20 cellular contexts compared by ENCODE assay signal in the genomic region with DNA sequence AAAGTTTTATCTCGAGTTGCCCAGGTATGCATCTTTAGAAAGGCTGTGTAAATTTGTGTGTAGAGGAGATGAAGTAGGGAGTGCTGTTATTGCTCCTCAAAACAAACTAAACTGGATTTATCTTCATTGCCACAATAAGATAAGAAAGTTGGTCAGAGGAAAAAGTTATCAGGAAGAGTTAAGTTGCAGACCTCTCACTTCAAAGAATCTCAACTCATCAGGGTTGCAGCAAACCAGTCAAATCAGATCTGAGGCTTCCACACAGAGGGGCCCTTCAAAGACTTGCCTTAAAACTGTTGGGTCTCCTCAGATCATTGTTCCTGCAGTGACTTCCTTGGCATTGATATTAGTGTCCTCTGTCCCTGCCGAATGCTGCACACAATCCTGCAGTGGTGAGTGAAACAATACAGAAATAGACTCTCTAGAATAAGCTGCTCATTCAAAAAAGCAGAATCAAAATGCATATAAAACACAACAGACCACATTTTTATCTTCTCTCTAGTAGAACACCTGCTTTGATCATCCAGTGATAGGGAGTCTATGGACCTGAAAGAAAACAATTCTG.
"Had no signal": no experiment of that assay in that cellular context is flagged by ENCODE, and none has a peak within 500 bp of the region (broad histone marks: within the 10 kb centered on the region; RNA-seq: fewer than 3 reads in every experiment).

No MANE protein-coding gene starts in this region.

- H3K27ac ChIP-seq: gastroesophageal sphincter, heart left ventricle, pancreas, upper lobe of right lung, VCaP had no signal

- H3K36me3 ChIP-seq: gastroesophageal sphincter, heart left ventricle, pancreas, upper lobe of right lung had no signal

- H3K36me3 Mint-ChIP-seq: stimulated activated effector memory CD8-positive, alpha-beta T cell treated with anti-CD3 and anti-CD28 coated beads, Interleukin-12 subunit alpha, Interleukin-12 subunit beta, amount 100 ng/mL, for 72 hours had no signal

- H3K4me3 Mint-ChIP-seq: activated naive CD8-positive, alpha-beta T cell treated with anti-CD3 and anti-CD28 coated beads for 36 hours; activated T-helper 1 cell treated with anti-CD3 and anti-CD28 coated beads, Interleukin-12 subunit alpha, Interleukin-12 subunit beta, Interleukin-2, Interleukin-4 antibody, amounts not matched to agents 30 ng/mL and 10 ng/mL and 1 ng/mL, durations not matched to agents 14 hours and 24 hours and 36 hours; stimulated activated effector memory CD8-positive, alpha-beta T cell treated with anti-CD3 and anti-CD28 coated beads, Interleukin-12 subunit alpha, Interleukin-12 subunit beta, amount 100 ng/mL, for 72 hours had no signal

- H3K4me1 ChIP-seq: gastroesophageal sphincter, pancreas, upper lobe of right lung had no signal

- H3K4me3 ChIP-seq: gastroesophageal sphincter, heart left ventricle, pancreas, upper lobe of right lung had no signal

- DNase-seq: activated CD4-positive, alpha-beta T cell treated with anti-CD3 and anti-CD28 coated beads for 1 hour; activated CD4-positive, alpha-beta T cell treated with anti-CD3 and anti-CD28 coated beads, Interleukin-2, amount 50 U/mL, for 4 hours; activated gamma-delta T cell treated with Interleukin-2 at 50 U/mL for 16 hours; activated naive CD8-positive, alpha-beta T cell treated with anti-CD3 and anti-CD28 coated beads for 36 hours; activated T-cell treated with anti-CD3 and anti-CD28 coated beads for 4 hours; aorta; cerebellar nuclear complex; effector CD4-positive, alpha-beta T cell; heart left ventricle; kidney; pancreas; stimulated activated CD4-positive, alpha-beta T cell treated with anti-CD3 and anti-CD28 coated beads, Interleukin-4, amount 100 ng/mL, for 24 hours; T-helper 9 cell; upper lobe of right lung had no signal

- H3K27me3 ChIP-seq: gastroesophageal sphincter, heart left ventricle, pancreas, upper lobe of right lung had no signal

- H3K27ac Mint-ChIP-seq: activated naive CD8-positive, alpha-beta T cell treated with anti-CD3 and anti-CD28 coated beads for 36 hours; activated T-helper 1 cell treated with anti-CD3 and anti-CD28 coated beads, Interleukin-12 subunit alpha, Interleukin-12 subunit beta, Interleukin-2, Interleukin-4 antibody, amounts not matched to agents 30 ng/mL and 10 ng/mL and 1 ng/mL, durations not matched to agents 14 hours and 24 hours and 36 hours; stimulated activated effector memory CD8-positive, alpha-beta T cell treated with anti-CD3 and anti-CD28 coated beads, Interleukin-12 subunit alpha, Interleukin-12 subunit beta, amount 100 ng/mL, for 72 hours had no signal

- H3K9me3 ChIP-seq: gastroesophageal sphincter, pancreas had no signal

- FAIRE-seq: kidney, pancreas had no signal

- ATAC-seq: gastroesophageal sphincter; left lobe of liver; pancreas; sciatic nerve; stimulated activated effector memory CD8-positive, alpha-beta T cell treated with anti-CD3 and anti-CD28 coated beads, Interleukin-12 subunit alpha, Interleukin-12 subunit beta, amount 100 ng/mL, for 72 hours; upper lobe of right lung had no signal

- H3K27me3 Mint-ChIP-seq: activated naive CD8-positive, alpha-beta T cell treated with anti-CD3 and anti-CD28 coated beads for 36 hours had no signal
